12 cellular contexts compared by ENCODE assay signal in genomic region chr12:57868211-57868610, GRCh38. TPM values are rescaled to one million over a fixed set of nuclear protein-coding genes. Genes with fewer than 3 reads are reported as not detected.
A peak's percentile ranks its signal among the peaks of the same experiment; 100 is the strongest.
DNase-seq lines count a peak whose midpoint lies in the region; ATAC-seq and TF ChIP-seq lines count a peak whose summit lies in the region.
"Had no signal": no experiment of that assay in that cellular context is flagged by ENCODE, and none has a peak within 500 bp of the region (broad histone marks: within the 10 kb centered on the region; RNA-seq: fewer than 3 reads in every experiment).

No MANE protein-coding gene starts in this region.

- TF ChIP-seq POLR2A in gastroesophageal sphincter (IDR thresholded peaks at IDR 0.05) = no peak
- TF ChIP-seq POLR2A in vagina (IDR thresholded peaks at IDR 0.05) = no peak
- TF ChIP-seq POLR2A in right lobe of liver (IDR thresholded peaks at IDR 0.05) = no peak
- no peak for TF ChIP-seq POLR2A in spleen (IDR thresholded peaks at IDR 0.05)

- H3K9ac ChIP-seq in rectal smooth muscle tissue (ENCODE audit: low read length) = no peak overlapping the region

- no peak for TF ChIP-seq EP300 in gastroesophageal sphincter (IDR thresholded peaks at IDR 0.05)

- intact Hi-C loops in vagina (cut with DNase I) = no loop called here
- intact Hi-C loops in right lobe of liver (cut with DNase I) = no loop called here
- intact Hi-C loops in spleen (cut with DNase I; ENCODE audit: low total_unique reads) = no loop called here

- ATAC-seq in gastroesophageal sphincter (no peak), right lobe of liver (no peak), omental fat pad (ENCODE audit: low FRiP score) (no peak)

- DNase-seq in vagina (ENCODE audit: extremely low spot score in 2 of 2) (no peak), right lobe of liver (no peak), spleen (no peak), omental fat pad (ENCODE audit: low spot score) (no peak)
- DNase-seq: activated CD4-positive, alpha-beta T cell treated with anti-CD3 and anti-CD28 coated beads for 1 hour; SHP77 treated with DMSO at 0.1 percent for 48 hours; stimulated activated naive CD4-positive, alpha-beta T cell had no signal

- H3K36me3 ChIP-seq in gastroesophageal sphincter (no peaks in the 10 kb centered on the region), rectal smooth muscle tissue (ENCODE audit: control insufficient read depth, insufficient read depth, low read length) (no peaks in the 10 kb centered on the region), vagina (no peaks in the 10 kb centered on the region), right lobe of liver (no peaks in the 10 kb centered on the region), spleen (no peaks in the 10 kb centered on the region)

- peaks cover 21 to 63% (median 27%) of the 10 kb centered on the region in 3 donors for H3K4me1 ChIP-seq in gastroesophageal sphincter
- peaks cover 39% of the 10 kb centered on the region for H3K4me1 ChIP-seq in rectal smooth muscle tissue (ENCODE audit: control insufficient read depth, insufficient read depth, low read length)
- peaks cover 41% of the 10 kb centered on the region for H3K4me1 ChIP-seq in vagina
- H3K4me1 ChIP-seq in right lobe of liver = no peaks in the 10 kb centered on the region
- H3K4me1 ChIP-seq in spleen = peaks cover 0 to 28% (median 18%) of the 10 kb centered on the region in 6 donors

- H3K27me3 ChIP-seq in gastroesophageal sphincter (no peaks in the 10 kb centered on the region), rectal smooth muscle tissue (ENCODE audit: control insufficient read depth, insufficient read depth, low read length) (no peaks in the 10 kb centered on the region), vagina (no peaks in the 10 kb centered on the region), right lobe of liver (no peaks in the 10 kb centered on the region), spleen (replicated peaks in 1 of 7) (peaks cover 0 to 15% (median 5%) of the 10 kb centered on the region in 7 donors)

- TF ChIP-seq CTCF in gastroesophageal sphincter (IDR thresholded peaks at IDR 0.05) (no peak), vagina (IDR thresholded peaks at IDR 0.05) (no peak), right lobe of liver (IDR thresholded peaks at IDR 0.05) (no peak), spleen (IDR thresholded peaks at IDR 0.05 in 8 of 11, conservative IDR thresholded peaks at IDR 0.05 in 3 of 11) (no peak), omental fat pad (IDR thresholded peaks at IDR 0.05) (no peak)

- 35 to 38% methylated on average over 1 to 2 of the region's 3 CpGs for WGBS in gastroesophageal sphincter (ENCODE audit: low coverage in 1 of 2), 2 donors
- 67% methylated on average over 3 of the region's 3 CpGs for WGBS in right lobe of liver (ENCODE audit: insufficient coverage, low coverage, low lambda C conversion rate, missing lambda C conversion rate)
- whole genome bisulfite sequencing in spleen, 5 donors = 85 to 92% (median 87%) methylated on average over 3 of the region's 3 CpGs

- H3K9me3 ChIP-seq in gastroesophageal sphincter = no peaks in the 10 kb centered on the region
- H3K9me3 ChIP-seq in vagina = no peaks in the 10 kb centered on the region
- H3K9me3 ChIP-seq in right lobe of liver = no peaks in the 10 kb centered on the region
- H3K9me3 ChIP-seq in spleen = no peaks in the 10 kb centered on the region

- H3K27ac ChIP-seq in angular gyrus (ENCODE audit: low read depth, low read length) (peak overlapping the region; percentile 46), gastroesophageal sphincter (peak overlapping the region; percentile 87 to 98 (median 94)), rectal smooth muscle tissue (ENCODE audit: low read depth, low read length) (peak overlapping the region; percentile 94), vagina (peak overlapping the region; percentile 79), right lobe of liver (no peak overlapping the region), spleen (no peak overlapping the region)
- H3K27ac ChIP-seq: C4-2B, epithelial cell of prostate had no signal

- H3K4me3 ChIP-seq in gastroesophageal sphincter = no peak overlapping the region
- no peak overlapping the region for H3K4me3 ChIP-seq in rectal smooth muscle tissue (ENCODE audit: low read length)
- H3K4me3 ChIP-seq in vagina = no peak overlapping the region
- H3K4me3 ChIP-seq in right lobe of liver = no peak overlapping the region
- H3K4me3 ChIP-seq in spleen = no peak overlapping the region

RNA-seq across cellular contexts. Expression of gene CTDSP2, which starts 21.7 kb away (rescaled TPM):
- total RNA-seq in gastroesophageal sphincter (100 to 1,000 TPM; 151 to 190 (median 170) TPM), vagina (108 TPM), right lobe of liver (10 to 100 TPM; 39.3 to 84.2 (median 64.7) TPM), spleen (100 to 1,000 TPM; 140 to 203 (median 181) TPM), omental fat pad (100 to 1,000 TPM; 106 to 179 (median 150) TPM)
- 10 to 100 TPM; 22.2 to 43.5 (median 23.8) TPM for polyA plus RNA-seq in spleen

RNA-seq across cellular contexts. Expression of gene AVIL, which starts 49.7 kb away (rescaled TPM):
- 1 to 10 TPM; 1.4 to 9.3 (median 2.3) TPM for total RNA-seq in gastroesophageal sphincter
- 5.2 TPM for total RNA-seq in vagina
- 1 to 10 TPM; 1.5 to 6.3 (median 5.0) TPM for total RNA-seq in right lobe of liver
- total RNA-seq in spleen = 10 to 100 TPM in 1 of 7 donors, 1 to 10 TPM in 6; 4.8 to 18.6 (median 7.3) TPM
- 1 to 10 TPM; 2.0 to 3.2 (median 2.8) TPM for polyA plus RNA-seq in spleen
- total RNA-seq in omental fat pad = 1 to 10 TPM; 6.4 to 9.5 (median 8.7) TPM

Comparison
In these comparisons a context has a peak if more than half of its experiments do, and no peak if none do; other contexts are left out.
1. H3K27ac ChIP-seq: peak in angular gyrus (single experiment), gastroesophageal sphincter (4 of 4), rectal smooth muscle tissue (single experiment) and vagina (single experiment); none in right lobe of liver (0 of 3) and spleen (0 of 8).